36 cellular contexts compared by ENCODE assay signal in genomic region chr7:98191668-98192431, GRCh38. TPM values are rescaled to one million over a fixed set of nuclear protein-coding genes. Genes with fewer than 3 reads are reported as not detected.
"Had no signal": no experiment of that assay in that cellular context is flagged by ENCODE, and none has a peak within 500 bp of the region (broad histone marks: within the 10 kb centered on the region; RNA-seq: fewer than 3 reads in every experiment).

No MANE protein-coding gene starts in this region.

- H3K27me3 ChIP-seq: brain microvascular endothelial cell, MG63 had no signal

- H3K27me3 Mint-ChIP-seq: activated CD4-positive, alpha-beta memory T cell treated with anti-CD3 and anti-CD28 coated beads for 36 hours; activated naive CD4-positive, alpha-beta T cell treated with anti-CD3 and anti-CD28 coated beads, Interleukin-2, amount 10 ng/mL, durations not matched to agents 7 days and 5 days; activated naive CD8-positive, alpha-beta T cell; T-cell had no signal

- ATAC-seq: Right ventricle myocardium inferior, SK-N-SH treated with all-trans-retinoic acid at 6 μM for 48 hours, T-cell had no signal

- H3K9me3 ChIP-seq: MG63 had no signal

- H3K4me3 Mint-ChIP-seq: activated B cell treated with CpG ODN at 0.5 μM for 24 hours; activated CD4-positive, alpha-beta memory T cell treated with anti-CD3 and anti-CD28 coated beads for 36 hours; activated naive CD4-positive, alpha-beta T cell treated with anti-CD3 and anti-CD28 coated beads, Interleukin-2, amount 10 ng/mL, durations not matched to agents 7 days and 5 days; activated naive CD8-positive, alpha-beta T cell; T-cell had no signal

- H3K9me3 Mint-ChIP-seq: activated B cell treated with CpG ODN at 0.5 μM for 24 hours; activated CD4-positive, alpha-beta memory T cell treated with anti-CD3 and anti-CD28 coated beads for 36 hours; activated naive CD4-positive, alpha-beta T cell treated with anti-CD3 and anti-CD28 coated beads, Interleukin-2, amount 10 ng/mL, durations not matched to agents 7 days and 5 days; T-cell had no signal

- H3K27ac Mint-ChIP-seq: activated B cell treated with CpG ODN at 0.5 μM for 24 hours; activated CD4-positive, alpha-beta memory T cell treated with anti-CD3 and anti-CD28 coated beads for 36 hours; activated naive CD4-positive, alpha-beta T cell treated with anti-CD3 and anti-CD28 coated beads, Interleukin-2, amount 10 ng/mL, durations not matched to agents 7 days and 5 days; activated naive CD8-positive, alpha-beta T cell; T-cell had no signal

- H3K36me3 ChIP-seq: MG63 had no signal

- H3K4me3 ChIP-seq: MG63, PC-9 had no signal

- H3K27ac ChIP-seq: brain microvascular endothelial cell, PC-9, RWPE1, VCaP had no signal

- DNase-seq: activated B cell treated with CpG ODN at 0.5 μM for 24 hours; activated CD4-positive, alpha-beta memory T cell treated with anti-CD3 and anti-CD28 coated beads for 36 hours; activated CD4-positive, alpha-beta T cell treated with anti-CD3 and anti-CD28 coated beads for 4 hours; activated CD4-positive, alpha-beta T cell treated with anti-CD3 and anti-CD28 coated beads, Interleukin-2, amount 50 U/mL, for 1 hour; activated CD4-positive, CD25-positive, alpha-beta regulatory T cell treated with anti-CD3 and anti-CD28 coated beads, Interleukin-2, amount 50 U/mL, for 72 hours; activated effector memory CD4-positive, alpha-beta T cell treated with Interleukin-2 at 50 U/mL for 16 hours; activated naive CD4-positive, alpha-beta T cell treated with anti-CD3 and anti-CD28 coated beads, Interleukin-2, amount 10 ng/mL, durations not matched to agents 7 days and 5 days; activated T-cell treated with anti-CD3 and anti-CD28 coated beads, Interleukin-2, amount 50 U/mL, for 48 hours; amniotic stem cell; aorta; brain microvascular endothelial cell; Karpas-422; KBM-7; MG63; NCI-H1048; NCI-H1105 treated with DMSO at 0.1 percent for 48 hours; NCI-H1436; NCI-H1694 treated with DMSO at 0.1 percent for 48 hours; NCI-H2029; NCI-H510A; NCI-H526; NCI-H748 treated with DMSO at 0.1 percent for 48 hours; NK-92 treated with Interleukin-12 subunit alpha and Interleukin-12 subunit beta, amount 100 ng/mL, for 24 hours; PC-9; SIG-M5; T-cell; T-helper 2 cell; T-helper 9 cell had no signal

- FAIRE-seq: RCC 7860 had no signal

RNA-seq across cellular contexts. Expression of gene BHLHA15, which starts 19.4 kb away (rescaled TPM):
- total RNA-seq: aorta, cardiac septum, Right ventricle myocardium inferior, SK-MEL-5 had no signal
